Comparison of ENCODE assay signal across 15 cellular contexts in genomic region chr22:22882033-22882717, GRCh38. TPM values are rescaled to one million over a fixed set of nuclear protein-coding genes. Genes with fewer than 3 reads are reported as not detected.
DNase-seq lines count a peak whose midpoint lies in the region; ATAC-seq lines count a peak whose summit lies in the region.
"Had no signal": no experiment of that assay in that cellular context is flagged by ENCODE, and none has a peak within 500 bp of the region (broad histone marks: within the 10 kb centered on the region; RNA-seq: fewer than 3 reads in every experiment).

No MANE protein-coding gene starts in this region.

- peak overlapping the region; percentile 69 for H3K4me2 ChIP-seq in Karpas-422 (ENCODE audit: low read depth, low read length, poor library complexity, severe bottlenecking)
- H3K4me2 ChIP-seq in trophoblast cell (ENCODE audit: low read length) = no peak overlapping the region
- H3K4me2 ChIP-seq: SK-N-SH had no signal

- peaks cover 14% of the 10 kb centered on the region for H3K4me1 Mint-ChIP-seq in activated CD4-positive, alpha-beta T cell treated with anti-CD3 and anti-CD28 coated beads, Interleukin-2, amount 10 ng/mL, durations not matched to agents 24 days and 14 days
- H3K4me1 Mint-ChIP-seq in activated naive CD8-positive, alpha-beta T cell treated with anti-CD3 and anti-CD28 coated beads, Interleukin-2, amount 50 U/mL, for 24 hours = peaks cover 31% of the 10 kb centered on the region

- H2AFZ ChIP-seq in Karpas-422 (ENCODE audit: low read length) = no peak overlapping the region
- no peak overlapping the region for H2AFZ ChIP-seq in trophoblast cell (ENCODE audit: insufficient read depth, low read length, poor library complexity)

- no peak overlapping the region for H4K8ac ChIP-seq in trophoblast cell (ENCODE audit: low read depth, low read length)

- intact Hi-C loops in activated CD4-positive, alpha-beta T cell treated with anti-CD3 and anti-CD28 coated beads, Interleukin-2, amount 10 ng/mL, durations not matched to agents 24 days and 14 days (cut with micrococcal nuclease) = loop anchor here (5.0 to 10.0 kb wide), 4 partner anchors 60 to 133 kb away; no protein-coding TSS in a partner anchor

- no peak overlapping the region for H4K12ac ChIP-seq in trophoblast cell (ENCODE audit: low read depth, low read length)

- H3K27ac Mint-ChIP-seq in activated CD4-positive, alpha-beta T cell treated with anti-CD3 and anti-CD28 coated beads, Interleukin-2, amount 10 ng/mL, durations not matched to agents 24 days and 14 days = no peak overlapping the region
- no peak overlapping the region for H3K27ac Mint-ChIP-seq in activated naive CD8-positive, alpha-beta T cell treated with anti-CD3 and anti-CD28 coated beads, Interleukin-2, amount 50 U/mL, for 24 hours

- no peaks in the 10 kb centered on the region for H3K79me1 ChIP-seq in trophoblast cell (ENCODE audit: low read length)

- WGBS in trophoblast cell (ENCODE audit: extremely low coverage, insufficient coverage, insufficient read length) = no CpG with 5 or more reads among the region's 6 CpGs

- no peak overlapping the region for H3K4ac ChIP-seq in trophoblast cell (ENCODE audit: low read depth, low read length)

- H3K4me3 ChIP-seq in Karpas-422 (ENCODE audit: low read length) = peak overlapping the region; percentile 47; the same call in 1 of the 2 replicates
- no peak overlapping the region for H3K4me3 ChIP-seq in trophoblast cell (ENCODE audit: low read depth, low read length)

- H4K91ac ChIP-seq in trophoblast cell (ENCODE audit: low read depth, low read length) = no peak overlapping the region

- no peak overlapping the region for H2BK120ac ChIP-seq in trophoblast cell (ENCODE audit: insufficient read depth, low read length, poor library complexity)

- H2BK12ac ChIP-seq in trophoblast cell (ENCODE audit: low read length) = no peak overlapping the region

- H3K9me3 ChIP-seq in Karpas-422 (ENCODE audit: low read length) = no peaks in the 10 kb centered on the region
- peaks cover 4% of the 10 kb centered on the region for H3K9me3 ChIP-seq in trophoblast cell (ENCODE audit: insufficient read depth, low read depth, low read length)
- H3K9me3 ChIP-seq: SK-N-SH had no signal

- H3K27me3 ChIP-seq in Karpas-422 (ENCODE audit: low read length) (no peaks in the 10 kb centered on the region), trophoblast cell (ENCODE audit: insufficient read depth, low read length) (no peaks in the 10 kb centered on the region)

- H3K36me3 ChIP-seq in Karpas-422 (ENCODE audit: insufficient read depth, low read length) = no peaks in the 10 kb centered on the region
- H3K36me3 ChIP-seq in trophoblast cell (ENCODE audit: control insufficient read depth in 1 of 2, insufficient read depth in 2 of 2, low read length in 2 of 2) = no peaks in the 10 kb centered on the region

- no peak overlapping the region for H3K14ac ChIP-seq in trophoblast cell (ENCODE audit: low read length)

- H2BK5ac ChIP-seq in trophoblast cell (ENCODE audit: low read depth, low read length, poor library complexity) = no peak overlapping the region

- H3K9ac ChIP-seq in Karpas-422 (ENCODE audit: low read length) = peak overlapping the region; percentile 71
- H3K9ac ChIP-seq in trophoblast cell (ENCODE audit: low read length) = no peak overlapping the region
- H3K9ac ChIP-seq: SK-N-SH had no signal

- peak; percentile 63 for DNase-seq in activated CD4-positive, alpha-beta T cell treated with anti-CD3 and anti-CD28 coated beads, Interleukin-2, amount 10 ng/mL, durations not matched to agents 24 days and 14 days
- DNase-seq in activated CD4-positive, alpha-beta T cell treated with anti-CD3 and anti-CD28 coated beads, Interleukin-2, amount 50 U/mL, for 4 hours = no peak
- DNase-seq in Karpas-422 = peak; percentile 84
- DNase-seq in activated naive CD8-positive, alpha-beta T cell treated with anti-CD3 and anti-CD28 coated beads, Interleukin-2, amount 50 U/mL, for 24 hours = peak; percentile 28
- peak; percentile 3 to 11 for DNase-seq in trophoblast cell
- no peak for DNase-seq in AG08395 (ENCODE audit: low spot score)
- no peak for DNase-seq in NCI-H69 (lab: John Stamatoyannopoulos, UW)
- DNase-seq: activated T-cell treated with anti-CD3 and anti-CD28 coated beads, Interleukin-2, amount 50 U/mL, for 48 hours; NCI-H1694; SK-N-SH; stimulated activated naive B cell treated with anti-CD40 and anti-IgM and Interleukin-4, amounts not matched to agents 10 μg/mL and 1 μg/mL and 100 μg/mL, for 72 hours had no signal

- H3K79me2 ChIP-seq in Karpas-422 (ENCODE audit: low read length) = no peaks in the 10 kb centered on the region
- H3K79me2 ChIP-seq in trophoblast cell (ENCODE audit: control insufficient read depth, insufficient read depth, low read length, poor library complexity) = no peaks in the 10 kb centered on the region

- H3K4me3 Mint-ChIP-seq in activated CD4-positive, alpha-beta T cell treated with anti-CD3 and anti-CD28 coated beads, Interleukin-2, amount 10 ng/mL, durations not matched to agents 24 days and 14 days = no peak overlapping the region
- H3K4me3 Mint-ChIP-seq in activated naive CD8-positive, alpha-beta T cell treated with anti-CD3 and anti-CD28 coated beads, Interleukin-2, amount 50 U/mL, for 24 hours = no peak overlapping the region
- H3K4me3 Mint-ChIP-seq: stimulated activated naive B cell treated with anti-CD40 and anti-IgM and Interleukin-4, amounts not matched to agents 10 μg/mL and 1 μg/mL and 100 μg/mL, for 72 hours had no signal

- ATAC-seq in activated naive CD8-positive, alpha-beta T cell treated with anti-CD3 and anti-CD28 coated beads, Interleukin-2, amount 50 U/mL, for 24 hours = peak; percentile 27
- no peak for ATAC-seq in HG02642 (IDR thresholded peaks at IDR 0.05; ENCODE audit: poor library complexity, unreplicated experiment)

- H3K27ac ChIP-seq in Karpas-422 (ENCODE audit: low read length) = peak overlapping the region; percentile 91
- H3K27ac ChIP-seq in trophoblast cell (ENCODE audit: low read depth, low read length) = no peak overlapping the region

- H3K23ac ChIP-seq in trophoblast cell (ENCODE audit: low read length) = no peak overlapping the region

- no peaks in the 10 kb centered on the region for H3K9me3 Mint-ChIP-seq in activated CD4-positive, alpha-beta T cell treated with anti-CD3 and anti-CD28 coated beads, Interleukin-2, amount 10 ng/mL, durations not matched to agents 24 days and 14 days
- no peaks in the 10 kb centered on the region for H3K9me3 Mint-ChIP-seq in activated naive CD8-positive, alpha-beta T cell treated with anti-CD3 and anti-CD28 coated beads, Interleukin-2, amount 50 U/mL, for 24 hours
- H3K9me3 Mint-ChIP-seq: stimulated activated naive B cell treated with anti-CD40 and anti-IgM and Interleukin-4, amounts not matched to agents 10 μg/mL and 1 μg/mL and 100 μg/mL, for 72 hours had no signal

- H3K9me2 ChIP-seq in Karpas-422 (replicated peaks; ENCODE audit: insufficient read depth, low read length) = no peaks in the 10 kb centered on the region
- H3K9me2 ChIP-seq: SK-N-SH had no signal

- H3K27me3 Mint-ChIP-seq in activated CD4-positive, alpha-beta T cell treated with anti-CD3 and anti-CD28 coated beads, Interleukin-2, amount 10 ng/mL, durations not matched to agents 24 days and 14 days = peaks cover 30% of the 10 kb centered on the region
- peaks cover 16% of the 10 kb centered on the region for H3K27me3 Mint-ChIP-seq in activated naive CD8-positive, alpha-beta T cell treated with anti-CD3 and anti-CD28 coated beads, Interleukin-2, amount 50 U/mL, for 24 hours
- H3K27me3 Mint-ChIP-seq: stimulated activated naive B cell treated with anti-CD40 and anti-IgM and Interleukin-4, amounts not matched to agents 10 μg/mL and 1 μg/mL and 100 μg/mL, for 72 hours had no signal

- no peaks in the 10 kb centered on the region for H3K36me3 Mint-ChIP-seq in activated CD4-positive, alpha-beta T cell treated with anti-CD3 and anti-CD28 coated beads, Interleukin-2, amount 10 ng/mL, durations not matched to agents 24 days and 14 days (ENCODE audit: low read depth)
- H3K36me3 Mint-ChIP-seq in activated naive CD8-positive, alpha-beta T cell treated with anti-CD3 and anti-CD28 coated beads, Interleukin-2, amount 50 U/mL, for 24 hours (ENCODE audit: low read depth) = no peaks in the 10 kb centered on the region
- H3K36me3 Mint-ChIP-seq: stimulated activated naive B cell treated with anti-CD40 and anti-IgM and Interleukin-4, amounts not matched to agents 10 μg/mL and 1 μg/mL and 100 μg/mL, for 72 hours had no signal

- H4K20me1 ChIP-seq in Karpas-422 (ENCODE audit: insufficient read depth, low read depth, low read length) = no peaks in the 10 kb centered on the region

- no peak overlapping the region for H2AK5ac ChIP-seq in trophoblast cell (ENCODE audit: low read length)

- H3K4me1 ChIP-seq in Karpas-422 (ENCODE audit: low read length) (peaks cover 98% of the 10 kb centered on the region), trophoblast cell (ENCODE audit: control insufficient read depth in 1 of 2, insufficient read depth in 2 of 2, low read length in 2 of 2) (no peaks in the 10 kb centered on the region)

- no peak overlapping the region for H3K18ac ChIP-seq in trophoblast cell (ENCODE audit: low read length)

RNA-seq across cellular contexts. Expression of gene IGLL5, which starts 5.4 kb away (rescaled TPM):
- not detected in 2 replicates for total RNA-seq in activated CD4-positive, alpha-beta T cell treated with anti-CD3 and anti-CD28 coated beads, Interleukin-2, amount 10 ng/mL, durations not matched to agents 24 days and 14 days
- total RNA-seq in Karpas-422 (2014; rRNA removed; shearing (Covaris generic); ENCODE audit: low replicate concordance) = 1.1 and 8.3 TPM in 2 replicates
- polyA plus RNA-seq in trophoblast cell (2013) = not detected in 2 replicates
- total RNA-seq: frontal cortex, skeletal muscle tissue had no signal
- polyA plus RNA-seq: AG04450, SK-N-SH had no signal

Comparison
In these comparisons a context has a peak if more than half of its experiments do, and no peak if none do; other contexts are left out.
1. DNase-seq: peak in activated CD4-positive, alpha-beta T cell treated with anti-CD3 and anti-CD28 coated beads, Interleukin-2, amount 10 ng/mL, durations not matched to agents 24 days and 14 days (single experiment), Karpas-422 (single experiment), activated naive CD8-positive, alpha-beta T cell treated with anti-CD3 and anti-CD28 coated beads, Interleukin-2, amount 50 U/mL, for 24 hours (single experiment) and trophoblast cell (2 of 2); none in activated CD4-positive, alpha-beta T cell treated with anti-CD3 and anti-CD28 coated beads, Interleukin-2, amount 50 U/mL, for 4 hours (0 of 2), AG08395 (single experiment) and NCI-H69 (single experiment).